In the genomic region with DNA sequence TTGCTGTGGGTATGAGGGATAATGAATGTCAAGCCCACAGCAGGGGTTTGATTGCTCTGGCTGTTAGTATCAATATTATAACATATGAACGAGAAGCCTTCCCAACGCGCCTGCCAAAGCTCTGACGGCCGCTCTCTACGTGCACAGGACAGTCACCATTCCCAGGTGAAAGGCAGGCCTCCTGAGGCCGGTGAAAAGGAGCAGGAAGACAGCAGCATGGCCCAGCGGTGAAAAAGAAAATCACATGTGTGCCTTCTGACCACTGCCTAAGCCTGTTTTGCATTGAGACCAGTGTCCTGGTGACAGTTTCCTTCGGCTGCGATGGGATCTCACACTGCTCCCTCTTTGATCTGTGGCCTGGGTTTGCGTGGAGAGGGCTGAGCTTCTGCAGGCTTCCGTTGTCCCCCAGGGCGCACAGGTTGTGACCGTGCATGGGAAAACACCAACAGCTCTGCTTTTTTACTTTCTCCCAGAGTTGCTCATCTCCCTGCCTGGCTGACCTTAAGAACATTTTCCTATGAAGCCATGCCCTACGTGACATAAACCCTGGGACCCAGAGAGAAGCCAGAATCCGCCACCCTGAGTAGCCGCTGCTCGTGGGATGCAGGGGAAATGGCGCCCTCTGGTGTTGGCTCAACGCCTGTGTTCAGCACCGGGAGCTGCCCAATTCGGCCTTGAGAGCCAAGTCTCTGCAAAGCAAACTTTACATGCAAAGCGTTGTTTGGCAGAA, we compare ENCODE assay signal across 8 cellular contexts.
A peak's percentile ranks its signal among the peaks of the same experiment; 100 is the strongest.
DNase-seq lines count a peak whose midpoint lies in the region; ATAC-seq and TF ChIP-seq lines count a peak whose summit lies in the region.

No MANE protein-coding gene starts in this region.

- H3K4me1 Mint-ChIP-seq in stimulated activated memory B cell treated with anti-CD40 and anti-IgM and Interleukin-4, amounts not matched to agents 10 μg/mL and 1 μg/mL and 100 μg/mL, for 72 hours: no peaks in the 10 kb centered on the region

- peak; percentile 47 for TF ChIP-seq CTCF in GM20000 (IDR thresholded peaks at IDR 0.05; ENCODE audit: extremely low read depth, missing control alignments)

- peak; percentile 56 for DNase-seq in AG08396 (ENCODE audit: low spot score)
- peak; percentile 38 for DNase-seq in GM20000 (ENCODE audit: low spot score)
- DNase-seq in NCI-H774 (lab: John Stamatoyannopoulos, UW): peak; percentile 19
- peak; percentile 46 for DNase-seq in activated T-cell treated with anti-CD3 and anti-CD28 coated beads, Interleukin-2, amount 50 U/mL, for 1 hour
- DNase-seq in globus pallidus (ENCODE audit: low spot score): peak; percentile 75
- DNase-seq in pons (ENCODE audit: low spot score): peak; percentile 48
- no peak for DNase-seq in cortex of kidney (lab: John Stamatoyannopoulos, UW)

- H3K9me3 Mint-ChIP-seq in stimulated activated memory B cell treated with anti-CD40 and anti-IgM and Interleukin-4, amounts not matched to agents 10 μg/mL and 1 μg/mL and 100 μg/mL, for 72 hours: peaks cover 7% of the 10 kb centered on the region

- H3K36me3 Mint-ChIP-seq in stimulated activated memory B cell treated with anti-CD40 and anti-IgM and Interleukin-4, amounts not matched to agents 10 μg/mL and 1 μg/mL and 100 μg/mL, for 72 hours: no peaks in the 10 kb centered on the region

- peaks cover 22% of the 10 kb centered on the region for H3K27me3 Mint-ChIP-seq in stimulated activated memory B cell treated with anti-CD40 and anti-IgM and Interleukin-4, amounts not matched to agents 10 μg/mL and 1 μg/mL and 100 μg/mL, for 72 hours

- H3K4me3 Mint-ChIP-seq in stimulated activated memory B cell treated with anti-CD40 and anti-IgM and Interleukin-4, amounts not matched to agents 10 μg/mL and 1 μg/mL and 100 μg/mL, for 72 hours: no peak overlapping the region

- ATAC-seq in stimulated activated memory B cell treated with anti-CD40 and anti-IgM and Interleukin-4, amounts not matched to agents 10 μg/mL and 1 μg/mL and 100 μg/mL, for 72 hours: no peak

- no peak overlapping the region for H3K27ac Mint-ChIP-seq in stimulated activated memory B cell treated with anti-CD40 and anti-IgM and Interleukin-4, amounts not matched to agents 10 μg/mL and 1 μg/mL and 100 μg/mL, for 72 hours
